ENCODE assay signal across 8 cellular contexts in the genomic region with DNA sequence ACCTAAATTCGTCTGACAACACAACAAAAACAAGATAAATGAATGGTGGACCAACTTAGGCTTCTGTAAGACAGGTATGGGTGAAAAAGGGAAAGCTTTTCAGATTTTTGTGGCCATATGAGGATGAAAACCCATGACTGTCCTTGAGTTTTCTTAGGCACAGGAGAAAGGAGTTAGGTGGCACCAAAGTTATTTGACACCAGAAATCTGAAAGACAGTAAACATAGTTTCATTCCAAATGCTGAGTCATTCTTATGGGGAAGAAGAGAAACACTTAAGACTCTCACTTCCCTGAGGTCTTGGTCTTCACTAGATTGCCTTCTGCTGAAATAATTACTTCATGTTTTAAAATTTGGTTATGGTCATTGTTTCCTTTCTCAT. TPM values are rescaled to one million over a fixed set of nuclear protein-coding genes. Genes with fewer than 3 reads are reported as not detected.
DNase-seq lines count a peak whose midpoint lies in the region; ATAC-seq and TF ChIP-seq lines count a peak whose summit lies in the region.

No MANE protein-coding gene starts in this region.

- CTCF ChIA-PET in naive thymus-derived CD4-positive, alpha-beta T cell (lab: Charles Lee), result no interaction called here

- peak overlapping the region; percentile 51 for H3K27ac Mint-ChIP-seq in activated naive CD8-positive, alpha-beta T cell treated with anti-CD3 and anti-CD28 coated beads for 36 hours
- H3K27ac Mint-ChIP-seq in naive thymus-derived CD4-positive, alpha-beta T cell, result peak overlapping the region in 1 of 9 donors; percentile 52

- H3K27me3 Mint-ChIP-seq in activated naive CD8-positive, alpha-beta T cell treated with anti-CD3 and anti-CD28 coated beads for 36 hours, result no peaks in the 10 kb centered on the region
- peaks cover 0 to 4% (median 0%) of the 10 kb centered on the region in 5 donors for H3K27me3 Mint-ChIP-seq in naive thymus-derived CD4-positive, alpha-beta T cell

- H3K4me3 ChIP-seq in GM12864 (ENCODE audit: low read depth, low read length) (no peak overlapping the region), HAP-1 (no peak overlapping the region)
- no peak overlapping the region for H3K4me3 ChIP-seq in naive thymus-derived CD4-positive, alpha-beta T cell (ENCODE audit: low read length)

- H3K36me3 ChIP-seq in naive thymus-derived CD4-positive, alpha-beta T cell (ENCODE audit: control insufficient read depth in 2 of 3, insufficient read depth in 3 of 3, low read length in 3 of 3), result no peaks in the 10 kb centered on the region
- H3K36me3 ChIP-seq in HAP-1 (replicated peaks), result no peaks in the 10 kb centered on the region

- peaks cover 20% of the 10 kb centered on the region for H3K4me1 Mint-ChIP-seq in activated naive CD8-positive, alpha-beta T cell treated with anti-CD3 and anti-CD28 coated beads for 36 hours
- H3K4me1 Mint-ChIP-seq in naive thymus-derived CD4-positive, alpha-beta T cell, result peaks cover 0 to 23% (median 0%) of the 10 kb centered on the region in 7 donors

- ATAC-seq in GM21619 (IDR thresholded peaks at IDR 0.05; ENCODE audit: unreplicated experiment), result peak; percentile 67
- peak; percentile 29 for ATAC-seq in naive thymus-derived CD4-positive, alpha-beta T cell

- in situ Hi-C loops in HAP-1 (cut with MboI; ENCODE audit: low sequenced_read_pairs), result no loop called here

- intact Hi-C loops in naive thymus-derived CD4-positive, alpha-beta T cell (cut with micrococcal nuclease), result loop anchor here in 1 of 2 donors (10.0 kb wide), 1 partner anchor 1444 kb away; a partner anchor contains a TSS

- no peaks in the 10 kb centered on the region for H3K9me3 Mint-ChIP-seq in activated naive CD8-positive, alpha-beta T cell treated with anti-CD3 and anti-CD28 coated beads for 36 hours
- no peaks in the 10 kb centered on the region for H3K9me3 Mint-ChIP-seq in naive thymus-derived CD4-positive, alpha-beta T cell

- no peaks in the 10 kb centered on the region for H3K9me3 ChIP-seq in naive thymus-derived CD4-positive, alpha-beta T cell (ENCODE audit: control insufficient read depth in 2 of 3, low read length in 3 of 3)
- H3K9me3 ChIP-seq in HAP-1, result no peaks in the 10 kb centered on the region

- POLR2A ChIA-PET in naive thymus-derived CD4-positive, alpha-beta T cell (lab: Charles Lee), result no interaction called here

- H3K27ac ChIP-seq in naive thymus-derived CD4-positive, alpha-beta T cell (ENCODE audit: low read depth, low read length), result no peak overlapping the region

- H3K36me3 Mint-ChIP-seq in activated naive CD8-positive, alpha-beta T cell treated with anti-CD3 and anti-CD28 coated beads for 36 hours, result no peaks in the 10 kb centered on the region
- H3K36me3 Mint-ChIP-seq in naive thymus-derived CD4-positive, alpha-beta T cell, result no peaks in the 10 kb centered on the region

- H3K4me3 Mint-ChIP-seq in activated naive CD8-positive, alpha-beta T cell treated with anti-CD3 and anti-CD28 coated beads for 36 hours, result no peak overlapping the region
- H3K4me3 Mint-ChIP-seq in naive thymus-derived CD4-positive, alpha-beta T cell, result peak overlapping the region in 1 of 10 donors; percentile 39

- DNase-seq in GM12864 (ENCODE audit: low read depth) (peak; percentile 68), HS-5 (ENCODE audit: low read depth) (peak; percentile 24), middle frontal gyrus (ENCODE audit: extremely low spot score, low spot score) (no peak), NCI-H774 (lab: John Stamatoyannopoulos, UW) (no peak), HAP-1 (ENCODE audit: low spot score in 2 of 2) (no peak)
- DNase-seq in activated naive CD8-positive, alpha-beta T cell treated with anti-CD3 and anti-CD28 coated beads for 36 hours, result no peak
- DNase-seq in naive thymus-derived CD4-positive, alpha-beta T cell, result no peak

- H3K4me1 ChIP-seq in naive thymus-derived CD4-positive, alpha-beta T cell (ENCODE audit: control insufficient read depth in 2 of 2, insufficient read depth in 2 of 2, low read length in 2 of 2), result no peaks in the 10 kb centered on the region
- H3K4me1 ChIP-seq in HAP-1, result peaks cover 14% of the 10 kb centered on the region

- no peak for TF ChIP-seq CTCF in GM12864 (IDR thresholded peaks at IDR 0.05; ENCODE audit: low read depth, low read length, missing control alignments)

- no peaks in the 10 kb centered on the region for H3K27me3 ChIP-seq in naive thymus-derived CD4-positive, alpha-beta T cell (ENCODE audit: control insufficient read depth in 2 of 2, insufficient read depth in 2 of 2, low read length in 2 of 2)
- no peaks in the 10 kb centered on the region for H3K27me3 ChIP-seq in HAP-1 (ENCODE audit: low read depth)

RNA-seq across cellular contexts. Expression of a gene that starts 5.2 kb away (rescaled TPM):
- 10 to 100 TPM; 41.2 to 46.2 TPM for total RNA-seq in activated naive CD8-positive, alpha-beta T cell treated with anti-CD3 and anti-CD28 coated beads for 36 hours
- 10 to 100 TPM in 4 of 5 experiments, 1 to 10 TPM in 1; 7.8 to 17.1 (median 11.6) TPM for total RNA-seq in naive thymus-derived CD4-positive, alpha-beta T cell
- 1 to 10 TPM; 2.9 to 8.0 TPM for polyA plus RNA-seq in naive thymus-derived CD4-positive, alpha-beta T cell

Comparison
In these comparisons a context has a peak if more than half of its experiments do, and no peak if none do; other contexts are left out.
1. DNase-seq: peak in GM12864 (single experiment) and HS-5 (single experiment); none in activated naive CD8-positive, alpha-beta T cell treated with anti-CD3 and anti-CD28 coated beads for 36 hours (single experiment), naive thymus-derived CD4-positive, alpha-beta T cell (0 of 9), middle frontal gyrus (single experiment), NCI-H774 (single experiment) and HAP-1 (0 of 2).